In genomic region chr1:164579346-164579745, GRCh38 we compare ENCODE assay signal across 24 cellular contexts. TPM values are rescaled to one million over a fixed set of nuclear protein-coding genes. Genes with fewer than 3 reads are reported as not detected.
DNase-seq lines count a peak whose midpoint lies in the region; ATAC-seq and TF ChIP-seq lines count a peak whose summit lies in the region.
"Had no signal": no experiment of that assay in that cellular context is flagged by ENCODE, and none has a peak within 500 bp of the region (broad histone marks: within the 10 kb centered on the region; RNA-seq: fewer than 3 reads in every experiment).

No MANE protein-coding gene starts in this region.

- H3K4me3 ChIP-seq in cardiac muscle cell (no peak overlapping the region), esophagus muscularis mucosa (peak overlapping the region in 1 of 4 donors; percentile 1), urinary bladder (ENCODE audit: low read depth, low read length) (no peak overlapping the region)
- H3K4me3 ChIP-seq: BLaER1 treated with 17β-estradiol and CSF1 and Interleukin-3, amounts not matched to agents 10 nM and 100 nM; MG63; mucosa of descending colon; pancreas; SK-N-MC; skin epidermis had no signal

- H3K27me3 ChIP-seq in cardiac muscle cell (no peaks in the 10 kb centered on the region), esophagus muscularis mucosa (no peaks in the 10 kb centered on the region)
- H3K27me3 ChIP-seq: BLaER1 treated with 17β-estradiol and CSF1 and Interleukin-3, amounts not matched to agents 10 nM and 100 nM; MG63; pancreas had no signal

- 33% methylated on average over 3 of the region's 3 CpGs for WGBS in esophagus muscularis mucosa
- WGBS in urinary bladder: 42% methylated on average over 3 of the region's 3 CpGs

- H3K36me3 ChIP-seq in cardiac muscle cell (no peaks in the 10 kb centered on the region), esophagus muscularis mucosa (peaks cover 0 to 12% (median 2%) of the 10 kb centered on the region in 4 donors), urinary bladder (ENCODE audit: insufficient read depth) (peaks cover 2% of the 10 kb centered on the region)
- H3K36me3 ChIP-seq: BLaER1 treated with 17β-estradiol and CSF1 and Interleukin-3, amounts not matched to agents 10 nM and 100 nM; MG63 had no signal

- no peak for TF ChIP-seq POLR2A in esophagus muscularis mucosa (IDR thresholded peaks at IDR 0.05; ENCODE audit: low read depth)

- H3K27ac Mint-ChIP-seq in nephron progenitor cell: peak overlapping the region; percentile 0
- H3K27ac Mint-ChIP-seq: activated CD8-positive, alpha-beta memory T cell treated with anti-CD3 and anti-CD28 coated beads, Interleukin-2, amount 10 ng/mL, durations not matched to agents 7 days and 5 days; activated T-helper 2 cell treated with anti-CD3 and anti-CD28 coated beads, Interferon-gamma antibody, Interleukin-2, Interleukin-4, amounts not matched to agents 10 μg/mL and 5 μg/mL and 100 μg/mL, durations not matched to agents 14 hours and 24 hours and 36 hours; T-helper 2 cell treated with Interferon-gamma antibody and Interleukin-4, amounts not matched to agents 5 μg/mL and 100 μg/mL, for 36 hours had no signal

- H3K4me3 Mint-ChIP-seq in nephron progenitor cell: no peak overlapping the region
- H3K4me3 Mint-ChIP-seq: activated CD8-positive, alpha-beta memory T cell treated with anti-CD3 and anti-CD28 coated beads, Interleukin-2, amount 10 ng/mL, durations not matched to agents 7 days and 5 days; T-helper 2 cell treated with Interferon-gamma antibody and Interleukin-4, amounts not matched to agents 5 μg/mL and 100 μg/mL, for 36 hours had no signal

- H3K27ac ChIP-seq in cardiac muscle cell (peak overlapping the region; percentile 19), esophagus muscularis mucosa (replicated peaks in 1 of 4) (peak overlapping the region; percentile 81 to 90 (median 88)), urinary bladder (ENCODE audit: low read depth) (peak overlapping the region; percentile 46)
- H3K27ac ChIP-seq: BLaER1 treated with 17β-estradiol and CSF1 and Interleukin-3, amounts not matched to agents 10 nM and 100 nM; pancreas; SK-N-MC; skin epidermis had no signal

- DNase-seq in cardiac muscle cell (ENCODE audit: low read depth in 1 of 2, low spot score in 1 of 2) (no peak), left ventricle myocardium superior (no peak), esophagus muscularis mucosa (ENCODE audit: extremely low spot score) (no peak), nephron progenitor cell (no peak), glomerular visceral epithelial cell (ENCODE audit: extremely low spot score) (no peak)
- DNase-seq: activated CD4-positive, alpha-beta T cell treated with anti-CD3 and anti-CD28 coated beads for 1 hour; activated CD8-positive, alpha-beta memory T cell treated with anti-CD3 and anti-CD28 coated beads, Interleukin-2, amount 10 ng/mL, durations not matched to agents 7 days and 5 days; DMS 273 treated with DMSO at 0.1 percent for 48 hours; hippocampal formation; kidney glomerular epithelial cell; MG63; mucosa of descending colon; NCI-H1694; pancreas; stimulated activated CD4-positive, alpha-beta T cell treated with anti-CD3 and anti-CD28 coated beads, Interleukin-4, amount 100 ng/mL, for 24 hours had no signal

- peaks cover 52% of the 10 kb centered on the region for H3K36me3 Mint-ChIP-seq in nephron progenitor cell (ENCODE audit: low read depth)
- H3K36me3 Mint-ChIP-seq: activated CD8-positive, alpha-beta memory T cell treated with anti-CD3 and anti-CD28 coated beads, Interleukin-2, amount 10 ng/mL, durations not matched to agents 7 days and 5 days had no signal

- TF ChIP-seq CTCF in cardiac muscle cell (IDR thresholded peaks at IDR 0.05; ENCODE audit: low read depth, low read length) (no peak), esophagus muscularis mucosa (IDR thresholded peaks at IDR 0.05) (no peak), nephron progenitor cell (IDR thresholded peaks at IDR 0.05) (no peak)

- H3K4me1 ChIP-seq in cardiac muscle cell (ENCODE audit: low read depth) (peaks cover 54% of the 10 kb centered on the region), esophagus muscularis mucosa (peaks cover 29 to 98% (median 90%) of the 10 kb centered on the region in 4 donors), urinary bladder (ENCODE audit: insufficient read depth) (peaks cover 2% of the 10 kb centered on the region)
- H3K4me1 ChIP-seq: BLaER1 treated with 17β-estradiol and CSF1 and Interleukin-3, amounts not matched to agents 10 nM and 100 nM had no signal

- peaks cover 69% of the 10 kb centered on the region for H3K4me1 Mint-ChIP-seq in nephron progenitor cell
- H3K4me1 Mint-ChIP-seq: activated CD8-positive, alpha-beta memory T cell treated with anti-CD3 and anti-CD28 coated beads, Interleukin-2, amount 10 ng/mL, durations not matched to agents 7 days and 5 days had no signal

- no peak for ATAC-seq in left ventricle myocardium superior
- no peak for ATAC-seq in HG03378 (IDR thresholded peaks at IDR 0.05; ENCODE audit: unreplicated experiment)
- no peak for ATAC-seq in GM21526 (IDR thresholded peaks at IDR 0.05; ENCODE audit: low FRiP score, unreplicated experiment)
- ATAC-seq: activated CD8-positive, alpha-beta memory T cell treated with anti-CD3 and anti-CD28 coated beads, Interleukin-2, amount 10 ng/mL, durations not matched to agents 7 days and 5 days; HepG2; mucosa of descending colon; pancreas had no signal

- peaks cover 4% of the 10 kb centered on the region for H3K27me3 Mint-ChIP-seq in nephron progenitor cell (ENCODE audit: low read depth, poor library complexity)
- H3K27me3 Mint-ChIP-seq: activated CD8-positive, alpha-beta memory T cell treated with anti-CD3 and anti-CD28 coated beads, Interleukin-2, amount 10 ng/mL, durations not matched to agents 7 days and 5 days had no signal

- H3K9me3 Mint-ChIP-seq in nephron progenitor cell: no peaks in the 10 kb centered on the region
- H3K9me3 Mint-ChIP-seq: activated T-helper 2 cell treated with anti-CD3 and anti-CD28 coated beads, Interferon-gamma antibody, Interleukin-2, Interleukin-4, amounts not matched to agents 10 μg/mL and 5 μg/mL and 100 μg/mL, durations not matched to agents 14 hours and 24 hours and 36 hours; T-helper 2 cell treated with Interferon-gamma antibody and Interleukin-4, amounts not matched to agents 5 μg/mL and 100 μg/mL, for 36 hours had no signal

- intact Hi-C loops in left ventricle myocardium superior (cut with micrococcal nuclease) (no loop called here), esophagus muscularis mucosa (cut with DNase I) (no loop called here)

- no peaks in the 10 kb centered on the region for H3K9me3 ChIP-seq in cardiac muscle cell (ENCODE audit: low read depth)
- no peaks in the 10 kb centered on the region for H3K9me3 ChIP-seq in esophagus muscularis mucosa
- H3K9me3 ChIP-seq: MG63, mucosa of descending colon, pancreas had no signal

- no peak for TF ChIP-seq EP300 in esophagus muscularis mucosa (IDR thresholded peaks at IDR 0.05)

RNA-seq across cellular contexts. Expression of gene PBX1, which starts 20.4 kb away (rescaled TPM):
- total RNA-seq in cardiac muscle cell: 147 and 182 TPM in 2 replicates
- 43.5 and 54.5 TPM in 2 replicates for polyA plus RNA-seq in cardiac muscle cell
- 69.6 TPM for total RNA-seq in left ventricle myocardium superior
- 100 to 1,000 TPM in 2 of 4 donors, 10 to 100 TPM in 2; 89.6 to 138 (median 112) TPM for total RNA-seq in esophagus muscularis mucosa
- total RNA-seq in urinary bladder: 241 TPM
- polyA plus RNA-seq in urinary bladder: 67.8 TPM
- total RNA-seq: activated CD8-positive, alpha-beta memory T cell treated with anti-CD3 and anti-CD28 coated beads, Interleukin-2, amount 10 ng/mL, durations not matched to agents 7 days and 5 days; activated T-helper 2 cell treated with anti-CD3 and anti-CD28 coated beads, Interferon-gamma antibody, Interleukin-2, Interleukin-4, amounts not matched to agents 10 μg/mL and 5 μg/mL and 100 μg/mL, durations not matched to agents 14 hours and 24 hours and 36 hours; HepG2 had no signal

Comparison
In these comparisons a context has a peak if more than half of its experiments do, and no peak if none do; other contexts are left out.
1. H3K27ac ChIP-seq: peak in every context shown above with its lines; median percentile 88 in esophagus muscularis mucosa; 46 in urinary bladder; 19 in cardiac muscle cell.